13 cellular contexts compared by ENCODE assay signal in the genomic region with DNA sequence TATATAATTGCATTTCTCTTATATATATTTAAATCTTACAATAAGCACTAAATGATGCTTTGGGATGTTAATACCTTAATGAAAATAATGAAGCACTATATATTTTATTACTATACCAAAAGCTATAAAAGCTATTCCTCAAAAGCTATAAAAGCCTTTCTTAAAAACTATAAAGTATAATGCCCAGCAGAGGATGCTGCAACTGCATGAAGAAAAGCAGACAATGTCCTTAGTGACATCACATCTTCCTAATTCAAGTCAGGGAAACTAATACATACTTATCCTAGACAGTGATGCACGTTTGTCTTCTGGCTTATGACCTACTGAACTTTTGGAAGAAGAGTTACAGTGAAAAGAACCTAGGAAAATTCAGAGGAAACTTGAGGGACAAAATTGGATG.
DNase-seq lines count a peak whose midpoint lies in the region; ATAC-seq and TF ChIP-seq lines count a peak whose summit lies in the region.
"Had no signal": no experiment of that assay in that cellular context is flagged by ENCODE, and none has a peak within 500 bp of the region (broad histone marks: within the 10 kb centered on the region; RNA-seq: fewer than 3 reads in every experiment).

No MANE protein-coding gene starts in this region.

- H3K4me3 ChIP-seq in fibroblast of mammary gland (ENCODE audit: control insufficient read depth, low read depth, low read length): no peak overlapping the region
- H3K4me3 ChIP-seq: SK-N-MC, tibial nerve had no signal

- ATAC-seq in HG02610 (IDR thresholded peaks at IDR 0.05; ENCODE audit: unreplicated experiment): no peak
- no peak for ATAC-seq in HG02870 (IDR thresholded peaks at IDR 0.05; ENCODE audit: unreplicated experiment)
- ATAC-seq in GM21390 (IDR thresholded peaks at IDR 0.05; ENCODE audit: unreplicated experiment): no peak

- DNase-seq in AG20443 (ENCODE audit: low spot score) (peak; percentile 24), RKO (ENCODE audit: low spot score) (peak; percentile 21), fibroblast of mammary gland (ENCODE audit: low read depth) (peak; percentile 37), NCI-H748 (lab: John Stamatoyannopoulos, UW; ENCODE audit: unreplicated experiment) (no peak)
- DNase-seq: Calu3; effector CD4-positive, alpha-beta T cell; NCI-H2227 treated with DMSO at 0.1 percent for 48 hours had no signal

- TF ChIP-seq CTCF in GM12874 (IDR thresholded peaks at IDR 0.05; ENCODE audit: insufficient read depth, low read depth, low read length) (peak; percentile 23; the same call in 1 of the 2 replicates), fibroblast of mammary gland (conservative IDR thresholded peaks at IDR 0.05; ENCODE audit: control insufficient read depth, insufficient read depth, low read depth, low read length) (peak; percentile 38)
